Comparison of ENCODE assay signal across 22 cellular contexts in the genomic region with DNA sequence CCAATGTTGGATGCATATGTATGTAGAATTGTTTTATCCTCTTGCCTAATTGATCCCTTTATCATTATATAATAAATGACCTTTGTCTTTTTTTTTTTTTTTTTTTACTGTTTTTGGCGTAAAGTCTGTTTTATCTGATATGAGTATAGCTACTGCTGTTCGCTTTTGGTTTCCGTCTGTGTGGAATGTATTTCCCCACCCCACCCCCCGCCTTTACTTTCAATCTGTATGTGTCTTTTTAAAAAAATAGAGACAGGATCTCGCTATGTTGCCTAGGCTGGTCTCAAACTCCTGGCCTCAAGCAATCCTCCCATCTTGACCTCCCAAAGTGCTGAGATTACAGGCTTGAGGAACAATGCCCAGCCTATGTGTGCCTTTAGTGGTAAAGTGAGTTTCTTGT. TPM values are rescaled to one million over a fixed set of nuclear protein-coding genes. Genes with fewer than 3 reads are reported as not detected.
DNase-seq lines count a peak whose midpoint lies in the region; ATAC-seq and TF ChIP-seq lines count a peak whose summit lies in the region.
"Had no signal": no experiment of that assay in that cellular context is flagged by ENCODE, and none has a peak within 500 bp of the region (broad histone marks: within the 10 kb centered on the region; RNA-seq: fewer than 3 reads in every experiment).

No MANE protein-coding gene starts in this region.

- no peaks in the 10 kb centered on the region for H3K9me2 ChIP-seq in PC-9 (ENCODE audit: insufficient read depth)
- H3K9me2 ChIP-seq: SK-N-SH had no signal

- no peaks in the 10 kb centered on the region for H3F3A ChIP-seq in PC-9 (ENCODE audit: insufficient read depth, low read depth)

- no peaks in the 10 kb centered on the region for H3K79me2 ChIP-seq in PC-9 (ENCODE audit: low read depth)

- no peaks in the 10 kb centered on the region for H3K9me3 ChIP-seq in PC-9 (ENCODE audit: insufficient read depth, low read depth)
- H3K9me3 ChIP-seq: BLaER1, breast epithelium, esophagus squamous epithelium, heart right ventricle, SK-N-SH had no signal

- H3K27me3 ChIP-seq in H7 (ENCODE audit: control insufficient read depth, insufficient read depth, low read length) (peaks cover 1% of the 10 kb centered on the region; the same call in 1 of the 2 replicates), PC-9 (ENCODE audit: insufficient read depth, low read depth) (no peaks in the 10 kb centered on the region)
- H3K27me3 ChIP-seq: BLaER1, breast epithelium, dorsolateral prefrontal cortex had no signal

- H3K27ac ChIP-seq in PC-9, result no peak overlapping the region
- H3K27ac ChIP-seq: BLaER1, breast epithelium, dorsolateral prefrontal cortex, esophagus squamous epithelium, heart right ventricle, VCaP had no signal

- peaks cover 54% of the 10 kb centered on the region for H3K4me1 Mint-ChIP-seq in activated naive CD8-positive, alpha-beta T cell treated with anti-CD3 and anti-CD28 coated beads, Interleukin-2, amount 10 ng/mL, durations not matched to agents 7 days and 5 days

- peak overlapping the region; percentile 2 for H3K27ac Mint-ChIP-seq in activated naive CD8-positive, alpha-beta T cell treated with anti-CD3 and anti-CD28 coated beads, Interleukin-2, amount 10 ng/mL, durations not matched to agents 7 days and 5 days

- H4K20me1 ChIP-seq in PC-9 (ENCODE audit: insufficient read depth), result peaks cover 6% of the 10 kb centered on the region; the same call in 1 of the 2 replicates

- H3K4me3 ChIP-seq in GM12865 (ENCODE audit: low read depth, low read length) (peak overlapping the region; percentile 45), H7 (ENCODE audit: insufficient read depth, low read depth, low read length) (no peak overlapping the region), PC-9 (no peak overlapping the region)
- H3K4me3 ChIP-seq: BLaER1, breast epithelium, dorsolateral prefrontal cortex, esophagus squamous epithelium, heart right ventricle had no signal

- no peak overlapping the region for H3K4me3 Mint-ChIP-seq in activated naive CD8-positive, alpha-beta T cell treated with anti-CD3 and anti-CD28 coated beads, Interleukin-2, amount 10 ng/mL, durations not matched to agents 7 days and 5 days

- DNase-seq in GM12865 (ENCODE audit: low read depth), result peak; percentile 78
- DNase-seq in OCI-M1 (lab: John Stamatoyannopoulos, UW), result peak; percentile 54
- no peak for DNase-seq in activated naive CD8-positive, alpha-beta T cell treated with anti-CD3 and anti-CD28 coated beads, Interleukin-2, amount 10 ng/mL, durations not matched to agents 7 days and 5 days
- no peak for DNase-seq in H7
- no peak for DNase-seq in occipital lobe (lab: John Stamatoyannopoulos, UW)
- no peak for DNase-seq in PC-9
- DNase-seq: activated gamma-delta T cell, DMS53, dorsolateral prefrontal cortex, esophagus squamous epithelium, heart right ventricle, midbrain, NCI-H1930, NCI-H510A treated with DMSO at 0.1 percent for 48 hours, nucleus accumbens, PC-3, SK-N-SH had no signal

- BruUV-seq in PC-9 (replicated peaks; lab: Mats Ljungman, UMichigan), result no TSS peak

- H3K4me1 ChIP-seq in PC-9 (replicated peaks; ENCODE audit: insufficient read depth), result peaks cover 6% of the 10 kb centered on the region; the same call in 1 of the 2 replicates
- H3K4me1 ChIP-seq: breast epithelium, esophagus squamous epithelium, heart right ventricle had no signal

- no peak for TF ChIP-seq CTCF in GM12865 (IDR thresholded peaks at IDR 0.05; ENCODE audit: insufficient read depth, low read depth, low read length, missing control alignments)
- no peak for TF ChIP-seq CTCF in PC-9 (conservative IDR thresholded peaks at IDR 0.05)

- no peak overlapping the region for H3K4me2 ChIP-seq in PC-9
- H3K4me2 ChIP-seq: BLaER1, SK-N-SH had no signal

- CTCF ChIA-PET in PC-9 (lab: Charles Lee), result interaction anchor here (0.6 kb wide), 2 partner anchors 57 to 81 kb away, joined by 10 to 11 read pairs; no protein-coding TSS in a partner anchor

- peak; percentile 55 for ATAC-seq in GM18907 (IDR thresholded peaks at IDR 0.05; ENCODE audit: unreplicated experiment)
- peak; percentile 64 for ATAC-seq in activated naive CD8-positive, alpha-beta T cell treated with anti-CD3 and anti-CD28 coated beads, Interleukin-2, amount 10 ng/mL, durations not matched to agents 7 days and 5 days (ENCODE audit: low read depth)
- ATAC-seq: heart right ventricle, PC-3, sciatic nerve had no signal

- H3K36me3 ChIP-seq in H7 (replicated peaks; ENCODE audit: control insufficient read depth, insufficient read depth, low read length), result no peaks in the 10 kb centered on the region
- H3K36me3 ChIP-seq in PC-9 (ENCODE audit: low read depth), result no peaks in the 10 kb centered on the region
- H3K36me3 ChIP-seq: BLaER1, breast epithelium, esophagus squamous epithelium, heart right ventricle had no signal

- H3K9me3 Mint-ChIP-seq in activated naive CD8-positive, alpha-beta T cell treated with anti-CD3 and anti-CD28 coated beads, Interleukin-2, amount 10 ng/mL, durations not matched to agents 7 days and 5 days, result no peaks in the 10 kb centered on the region

- peaks cover 2% of the 10 kb centered on the region for H3K27me3 Mint-ChIP-seq in activated naive CD8-positive, alpha-beta T cell treated with anti-CD3 and anti-CD28 coated beads, Interleukin-2, amount 10 ng/mL, durations not matched to agents 7 days and 5 days

- peaks cover 28% of the 10 kb centered on the region for H3K36me3 Mint-ChIP-seq in activated naive CD8-positive, alpha-beta T cell treated with anti-CD3 and anti-CD28 coated beads, Interleukin-2, amount 10 ng/mL, durations not matched to agents 7 days and 5 days

- no peak overlapping the region for H2AFZ ChIP-seq in PC-9

- intact Hi-C loops in PC-9 (cut with micrococcal nuclease; ENCODE audit: unreplicated experiment), result no loop called here

- POLR2A ChIA-PET in activated naive CD8-positive, alpha-beta T cell treated with anti-CD3 and anti-CD28 coated beads, Interleukin-2, amount 10 ng/mL, durations not matched to agents 7 days and 5 days (lab: Charles Lee), result interaction anchor here (1.1 kb wide), 1 partner anchor 132 kb away, joined by 3 read pairs; no protein-coding TSS in a partner anchor
- POLR2A ChIA-PET in PC-9 (lab: Charles Lee; ENCODE audit: unreplicated experiment), result no interaction called here

RNA-seq across cellular contexts. Expression of a gene that starts 11.3 kb away (rescaled TPM):
- 10 to 100 TPM; 35.7 to 41.6 TPM for total RNA-seq in activated naive CD8-positive, alpha-beta T cell treated with anti-CD3 and anti-CD28 coated beads, Interleukin-2, amount 10 ng/mL, durations not matched to agents 7 days and 5 days
- total RNA-seq in H7 (2014; rRNA removed; shearing (Covaris generic)), result 0.74 and 1.4 TPM in 2 replicates
- total RNA-seq in occipital lobe, result 1.4 TPM
- 7.2 and 13.6 TPM in 2 replicates for total RNA-seq in PC-9 (2021)

Comparison
In these comparisons a context has a peak if more than half of its experiments do, and no peak if none do; other contexts are left out.
1. DNase-seq: peak in GM12865 (single experiment) and OCI-M1 (single experiment); none in activated naive CD8-positive, alpha-beta T cell treated with anti-CD3 and anti-CD28 coated beads, Interleukin-2, amount 10 ng/mL, durations not matched to agents 7 days and 5 days (single experiment), H7 (single experiment), occipital lobe (single experiment) and PC-9 (0 of 2).